Comparison of ENCODE assay signal across 8 cellular contexts in the genomic region with DNA sequence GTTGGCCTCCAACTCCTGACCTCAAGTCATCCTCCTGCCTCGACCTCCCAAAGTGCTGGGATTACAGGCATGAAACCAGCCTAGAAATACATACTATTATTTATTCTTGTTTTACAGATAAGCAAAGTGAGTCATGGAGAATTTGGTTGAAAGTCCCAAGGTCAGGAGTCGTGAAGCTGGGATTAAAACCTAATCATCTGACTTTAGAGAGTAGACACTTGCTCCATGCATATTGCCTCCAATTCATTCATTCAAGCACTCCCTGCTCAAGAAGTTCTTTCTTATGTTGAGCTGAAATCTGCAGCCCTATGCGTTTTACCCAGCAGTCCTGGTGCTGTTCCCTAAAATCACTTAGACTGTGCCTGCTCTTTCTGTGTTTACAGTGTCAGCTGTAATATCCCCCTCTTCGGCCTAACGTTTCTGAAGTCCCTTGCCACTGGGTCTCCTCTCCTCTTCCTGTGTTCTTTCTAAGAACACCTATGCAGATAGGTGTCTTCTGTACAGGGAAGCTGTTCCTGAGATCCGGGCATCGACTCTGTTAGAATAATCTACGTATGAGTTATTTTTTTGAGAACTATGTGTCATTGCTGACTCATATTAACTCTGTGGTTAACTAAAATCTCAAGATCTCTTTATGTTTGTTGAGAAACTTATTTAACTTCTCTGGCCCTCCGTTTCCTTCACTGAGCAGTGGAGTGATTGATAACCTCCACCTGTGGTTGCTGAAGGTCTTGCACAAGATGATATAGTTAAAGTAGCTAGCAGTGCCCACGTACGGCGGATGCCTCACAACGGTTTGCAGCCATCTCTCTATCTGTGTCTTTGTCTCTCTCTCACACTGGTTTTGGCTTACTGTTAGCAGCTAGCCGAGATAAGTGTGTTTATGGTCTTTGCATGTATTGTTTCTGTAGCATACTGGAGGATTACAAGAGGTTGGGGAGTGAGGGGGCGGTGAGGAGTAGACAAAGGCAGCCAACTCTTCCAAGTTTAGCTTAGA. TPM values are rescaled to one million over a fixed set of nuclear protein-coding genes. Genes with fewer than 3 reads are reported as not detected.
DNase-seq lines count a peak whose midpoint lies in the region; ATAC-seq, FAIRE-seq and TF ChIP-seq lines count a peak whose summit lies in the region.

No MANE protein-coding gene starts in this region.

- ATAC-seq in HG02852 (IDR thresholded peaks at IDR 0.05; ENCODE audit: unreplicated experiment) (peak; percentile 44), memory B cell (ENCODE audit: low read depth) (peak; percentile 21)

- H3K36me3 ChIP-seq in tibial artery: no peaks in the 10 kb centered on the region

- H3K27ac Mint-ChIP-seq in activated naive CD4-positive, alpha-beta T cell treated with anti-CD3 and anti-CD28 coated beads for 36 hours: peak overlapping the region; percentile 88
- peak overlapping the region; percentile 23 for H3K27ac Mint-ChIP-seq in memory B cell

- H3K9me3 Mint-ChIP-seq in activated naive CD4-positive, alpha-beta T cell treated with anti-CD3 and anti-CD28 coated beads for 36 hours: no peaks in the 10 kb centered on the region
- no peaks in the 10 kb centered on the region for H3K9me3 Mint-ChIP-seq in memory B cell

- peaks cover 3 to 22% (median 19%) of the 10 kb centered on the region in 4 donors for H3K4me1 ChIP-seq in tibial artery

- H3K9me3 ChIP-seq in tibial artery: no peaks in the 10 kb centered on the region

- intact Hi-C loops in activated naive CD4-positive, alpha-beta T cell treated with anti-CD3 and anti-CD28 coated beads for 36 hours (cut with micrococcal nuclease): loop anchor here (1.0 to 10.0 kb wide), 13 partner anchors 29 to 893 kb away; a partner anchor contains a TSS
- intact Hi-C loops in tibial artery (cut with DNase I; ENCODE audit: low total_unique reads): no loop called here

- FAIRE-seq in GM12891 (lab: Jason Lieb, UNC): peak; percentile 83

- H3K36me3 Mint-ChIP-seq in activated naive CD4-positive, alpha-beta T cell treated with anti-CD3 and anti-CD28 coated beads for 36 hours (ENCODE audit: low read depth): no peaks in the 10 kb centered on the region
- peaks cover 9% of the 10 kb centered on the region for H3K36me3 Mint-ChIP-seq in memory B cell

- peak overlapping the region; percentile 73 for H3K4me3 Mint-ChIP-seq in activated naive CD4-positive, alpha-beta T cell treated with anti-CD3 and anti-CD28 coated beads for 36 hours
- peak overlapping the region; percentile 68 for H3K4me3 Mint-ChIP-seq in memory B cell

- H3K27me3 ChIP-seq in tibial artery: no peaks in the 10 kb centered on the region

- TF ChIP-seq CTCF in tibial artery (IDR thresholded peaks at IDR 0.05): no peak

- CTCF ChIA-PET in activated naive CD4-positive, alpha-beta T cell treated with anti-CD3 and anti-CD28 coated beads for 36 hours (lab: Charles Lee): interaction anchor here (1.1 to 1.4 kb wide), 4 partner anchors 22 to 625 kb away, joined by 3 to 4 read pairs (median 3); no protein-coding TSS in a partner anchor

- H3K27me3 Mint-ChIP-seq in activated naive CD4-positive, alpha-beta T cell treated with anti-CD3 and anti-CD28 coated beads for 36 hours (ENCODE audit: low read depth): peaks cover 2% of the 10 kb centered on the region
- H3K27me3 Mint-ChIP-seq in memory B cell: no peaks in the 10 kb centered on the region

- H3K4me1 Mint-ChIP-seq in activated naive CD4-positive, alpha-beta T cell treated with anti-CD3 and anti-CD28 coated beads for 36 hours (ENCODE audit: low read depth): peaks cover 78% of the 10 kb centered on the region
- peaks cover 63% of the 10 kb centered on the region for H3K4me1 Mint-ChIP-seq in memory B cell

- no peak for DNase-seq in GM12891 (ENCODE audit: insufficient read length, low spot score)
- DNase-seq in RKO (ENCODE audit: low spot score): peak; percentile 56
- peak; percentile 80 for DNase-seq in activated naive CD4-positive, alpha-beta T cell treated with anti-CD3 and anti-CD28 coated beads for 36 hours
- DNase-seq in memory B cell (ENCODE audit: low spot score in 2 of 2): no peak
- DNase-seq in stimulated activated naive CD4-positive, alpha-beta T cell treated with Interleukin-2 at 50 U/mL for 16 hours (lab: John Stamatoyannopoulos, UW): peak; percentile 77
- DNase-seq in tibial artery: no peak
- no peak for DNase-seq in mesenteric fat pad (ENCODE audit: low spot score)

- H3K27ac ChIP-seq in tibial artery: peak overlapping the region in 1 of 2 donors; percentile 8

- H3K4me3 ChIP-seq in tibial artery: no peak overlapping the region

- TF ChIP-seq POLR2A in GM12891 (IDR thresholded peaks at IDR 0.05; ENCODE audit: low read depth, low read length): no peak

TF ChIP-seq in GM12891, 5 proteins besides CTCF, POLR2A, EP300 and RAD21:
- TF ChIP-seq SPI1 (IDR thresholded peaks at IDR 0.05; ENCODE audit: low read depth, low read length) (0 out of 2 replicates have a peak, but pooled peaks have one; percentile 24), PAX5 (IDR thresholded peaks at IDR 0.05; ENCODE audit: insufficient read depth, low read length, severe bottlenecking) (no peak)

RNA-seq across cellular contexts. Expression of a gene that starts 4.6 kb away (rescaled TPM):
- 52.0 TPM for polyA plus RNA-seq in GM12891 (2012; ENCODE audit: low read depth, missing spikeins)
- 10 to 100 TPM; 21.3 to 21.7 TPM for total RNA-seq in activated naive CD4-positive, alpha-beta T cell treated with anti-CD3 and anti-CD28 coated beads for 36 hours
- 66.9 TPM for total RNA-seq in mesenteric fat pad

Comparison
In these comparisons a context has a peak if more than half of its experiments do, and no peak if none do; other contexts are left out.
1. DNase-seq: peak in RKO (single experiment), activated naive CD4-positive, alpha-beta T cell treated with anti-CD3 and anti-CD28 coated beads for 36 hours (single experiment) and stimulated activated naive CD4-positive, alpha-beta T cell treated with Interleukin-2 at 50 U/mL for 16 hours (single experiment); none in GM12891 (single experiment), memory B cell (0 of 2), tibial artery (0 of 2) and mesenteric fat pad (single experiment).